ENCODE assay signal across 8 cellular contexts in the genomic region with DNA sequence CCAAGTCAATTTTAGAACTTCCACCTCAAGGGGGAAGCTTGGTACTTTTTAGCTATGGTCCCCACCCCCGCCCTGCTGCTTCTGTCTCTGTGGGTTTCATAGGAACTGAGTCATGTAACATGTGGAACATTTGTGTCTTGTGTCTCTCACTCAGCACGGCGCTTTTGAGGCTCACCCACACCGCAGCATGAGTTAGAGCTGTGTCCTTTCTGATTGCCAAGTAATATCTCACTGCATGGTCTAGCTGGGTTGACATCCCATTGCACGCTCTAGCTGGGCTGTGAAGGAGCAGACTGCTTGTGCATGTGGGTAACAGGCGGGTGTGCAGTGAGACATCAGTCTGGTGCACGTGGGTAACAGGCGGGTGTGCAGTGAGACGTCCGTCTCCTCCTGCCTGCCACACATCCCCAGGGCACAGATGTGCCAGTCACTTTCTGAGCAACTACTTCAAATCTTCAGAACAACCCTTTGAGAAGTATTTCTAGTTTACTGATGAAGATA. TPM values are rescaled to one million over a fixed set of nuclear protein-coding genes. Genes with fewer than 3 reads are reported as not detected.
DNase-seq lines count a peak whose midpoint lies in the region; ATAC-seq and TF ChIP-seq lines count a peak whose summit lies in the region.

No MANE protein-coding gene starts in this region.

- DNase-seq in activated CD8-positive, alpha-beta memory T cell treated with anti-CD3 and anti-CD28 coated beads for 1 hour (ENCODE audit: extremely low read depth in 1 of 2, low read depth in 1 of 2): peak; percentile 44 to 46
- peak; percentile 37 to 75 for DNase-seq in foreskin keratinocyte
- DNase-seq in stimulated activated CD8-positive, alpha-beta memory T cell treated with anti-CD3 and anti-CD28 coated beads, Interleukin-15, amount 100 ng/mL, for 24 hours (ENCODE audit: low read depth): peak; percentile 45
- no peak for DNase-seq in NCI-H187 (lab: John Stamatoyannopoulos, UW)

- no peak for TF ChIP-seq CTCF in foreskin keratinocyte (conservative IDR thresholded peaks at IDR 0.05)

- ATAC-seq in GM19043 (IDR thresholded peaks at IDR 0.05; ENCODE audit: low read depth, unreplicated experiment): peak; percentile 59
- peak; percentile 77 for ATAC-seq in HG03460 (IDR thresholded peaks at IDR 0.05; ENCODE audit: unreplicated experiment)
- peak; percentile 69 for ATAC-seq in foreskin keratinocyte
- no peak for ATAC-seq in GM21526 (IDR thresholded peaks at IDR 0.05; ENCODE audit: low FRiP score, unreplicated experiment)
- no peak for ATAC-seq in HG03045 (IDR thresholded peaks at IDR 0.05; ENCODE audit: unreplicated experiment)

- no peaks in the 10 kb centered on the region for H3K27me3 ChIP-seq in foreskin keratinocyte

- peak overlapping the region; percentile 52 for H3K27ac ChIP-seq in foreskin keratinocyte

- peaks cover 8% of the 10 kb centered on the region for H3K4me1 ChIP-seq in foreskin keratinocyte

RNA-seq across cellular contexts. Expression of gene SLC7A5, which starts 26.4 kb away (rescaled TPM):
- total RNA-seq in foreskin keratinocyte: 455 and 588 TPM in 2 replicates
- polyA plus RNA-seq in foreskin keratinocyte: 419 and 621 TPM in 2 replicates

RNA-seq across cellular contexts. Expression of gene CA5A, which starts 40.6 kb away (rescaled TPM):
- not detected in 2 replicates for total RNA-seq in foreskin keratinocyte
- polyA plus RNA-seq in foreskin keratinocyte: not detected in 2 replicates

RNA-seq across cellular contexts. Expression of gene BANP, which starts 55.5 kb away (rescaled TPM):
- total RNA-seq in foreskin keratinocyte: 14.0 and 15.5 TPM in 2 replicates
- 8.9 and 9.4 TPM in 2 replicates for polyA plus RNA-seq in foreskin keratinocyte

Comparison
In these comparisons a context has a peak if more than half of its experiments do, and no peak if none do; other contexts are left out.
1. ATAC-seq: peak in GM19043 (single experiment), HG03460 (single experiment) and foreskin keratinocyte (single experiment); none in GM21526 (single experiment) and HG03045 (single experiment).
2. DNase-seq: peak in activated CD8-positive, alpha-beta memory T cell treated with anti-CD3 and anti-CD28 coated beads for 1 hour (2 of 2), foreskin keratinocyte (2 of 2) and stimulated activated CD8-positive, alpha-beta memory T cell treated with anti-CD3 and anti-CD28 coated beads, Interleukin-15, amount 100 ng/mL, for 24 hours (single experiment); none in NCI-H187 (0 of 2).